9 cellular contexts compared by ENCODE assay signal in genomic region chr11:57787920-57788716, GRCh38. TPM values are rescaled to one million over a fixed set of nuclear protein-coding genes. Genes with fewer than 3 reads are reported as not detected.
A peak's percentile ranks its signal among the peaks of the same experiment; 100 is the strongest.
DNase-seq lines count a peak whose midpoint lies in the region; ATAC-seq and TF ChIP-seq lines count a peak whose summit lies in the region.
"Had no signal": no experiment of that assay in that cellular context is flagged by ENCODE, and none has a peak within 500 bp of the region (broad histone marks: within the 10 kb centered on the region; RNA-seq: fewer than 3 reads in every experiment).

No MANE protein-coding gene starts in this region.

- H3K27me3 ChIP-seq in HL-60 (ENCODE audit: insufficient read depth, poor library complexity, severe bottlenecking) (no peaks in the 10 kb centered on the region), ectodermal cell (ENCODE audit: control insufficient read depth, insufficient read depth, low read length, poor library complexity, severe bottlenecking) (no peaks in the 10 kb centered on the region), neuronal stem cell (ENCODE audit: control insufficient read depth in 3 of 3, insufficient read depth in 3 of 3, low read depth in 1 of 3, low read length in 3 of 3) (no peaks in the 10 kb centered on the region), ovary (no peaks in the 10 kb centered on the region), HAP-1 (ENCODE audit: low read depth) (no peaks in the 10 kb centered on the region)

- intact Hi-C loops in ovary (cut with DNase I), result no loop called here

- H2AK5ac ChIP-seq in neuronal stem cell (ENCODE audit: low read depth, low read length), result no peak overlapping the region

- in situ Hi-C loops in HAP-1 (cut with MboI; ENCODE audit: low sequenced_read_pairs), result no loop called here

- H3K4me2 ChIP-seq in neuronal stem cell (ENCODE audit: insufficient read depth, low read length, poor library complexity, severe bottlenecking), result peak overlapping the region; percentile 14

- H3K4me1 ChIP-seq in ectodermal cell (ENCODE audit: control insufficient read depth, insufficient read depth, low read length) (peaks cover 27% of the 10 kb centered on the region), neuronal stem cell (ENCODE audit: control insufficient read depth in 2 of 2, insufficient read depth in 1 of 2, low read depth in 1 of 2, low read length in 2 of 2) (peaks cover 5 to 10% of the 10 kb centered on the region in 2 donors), ovary (ENCODE audit: insufficient read depth) (peaks cover 7% of the 10 kb centered on the region), HAP-1 (no peaks in the 10 kb centered on the region)

- no peak overlapping the region for H2AFZ ChIP-seq in neuronal stem cell (ENCODE audit: low read length)

- H3K4ac ChIP-seq in neuronal stem cell (ENCODE audit: low read length), result no peak overlapping the region

- ATAC-seq in GM18502 (IDR thresholded peaks at IDR 0.05; ENCODE audit: poor library complexity, unreplicated experiment), result peak; percentile 48
- no peak for ATAC-seq in GM21619 (IDR thresholded peaks at IDR 0.05; ENCODE audit: unreplicated experiment)

- no peaks in the 10 kb centered on the region for H3K9me3 ChIP-seq in ectodermal cell (ENCODE audit: control insufficient read depth, low read length)
- H3K9me3 ChIP-seq in neuronal stem cell (replicated peaks in 1 of 2; ENCODE audit: control insufficient read depth in 2 of 2, insufficient read depth in 1 of 2, low read depth in 1 of 2, low read length in 2 of 2), result no peaks in the 10 kb centered on the region
- H3K9me3 ChIP-seq in ovary, result no peaks in the 10 kb centered on the region
- H3K9me3 ChIP-seq in HAP-1, result no peaks in the 10 kb centered on the region

- no peak overlapping the region for H4K91ac ChIP-seq in neuronal stem cell (ENCODE audit: low read depth, low read length, poor library complexity)

- peaks cover 4% of the 10 kb centered on the region for H3K79me1 ChIP-seq in neuronal stem cell (ENCODE audit: low read depth, low read length)

- DNase-seq in HL-60 (ENCODE audit: low read depth in 1 of 2, low spot score in 1 of 2), result peak; percentile 63 to 92
- DNase-seq in neuronal stem cell (ENCODE audit: low spot score), result no peak
- DNase-seq in NCI-H1417 treated with DMSO at 0.1 percent for 48 hours (lab: John Stamatoyannopoulos, UW), result no peak
- no peak for DNase-seq in ovary
- no peak for DNase-seq in HAP-1 (ENCODE audit: low spot score in 2 of 2)
- DNase-seq: activated CD4-positive, CD25-positive, alpha-beta regulatory T cell treated with anti-CD3 and anti-CD28 coated beads, Interleukin-2, amount 50 U/mL, for 72 hours had no signal

- H3K9ac ChIP-seq in neuronal stem cell (ENCODE audit: low read depth, low read length, poor library complexity), result no peak overlapping the region

- no peak for TF ChIP-seq POLR2A in ovary (IDR thresholded peaks at IDR 0.05)

- no peak overlapping the region for H2BK5ac ChIP-seq in neuronal stem cell (ENCODE audit: low read length)

- no peak overlapping the region for H2BK120ac ChIP-seq in neuronal stem cell (ENCODE audit: low read depth, low read length)

- H4K8ac ChIP-seq in neuronal stem cell (ENCODE audit: low read depth, low read length), result no peak overlapping the region

- TF ChIP-seq CTCF in HL-60 (IDR thresholded peaks at IDR 0.05; ENCODE audit: insufficient read depth, low read length) (no peak), ovary (IDR thresholded peaks at IDR 0.05) (no peak)

- H2BK15ac ChIP-seq in neuronal stem cell (ENCODE audit: low read length), result no peak overlapping the region

- 60 to 69% methylated on average over 6 of the region's 6 CpGs for WGBS in ectodermal cell, 2 experiments
- 100% methylated on average over 1 of the region's 6 CpGs; no CpG with 5 or more reads in 1 of the 2 donors for WGBS in neuronal stem cell (ENCODE audit: extremely low coverage in 2 of 2, insufficient read length in 2 of 2, insufficient replicate concordance in 1 of 2), 2 donors
- WGBS in ovary, 3 donors, result 73 to 81% (median 80%) methylated on average over 6 of the region's 6 CpGs

- H3K27ac ChIP-seq in HL-60 (replicated peaks) (no peak overlapping the region), ectodermal cell (ENCODE audit: insufficient read depth, low read depth, low read length, poor library complexity, severe bottlenecking) (peak overlapping the region; percentile 64), neuronal stem cell (replicated peaks; ENCODE audit: low read length) (peak overlapping the region; percentile 88), ovary (no peak overlapping the region)

- H3K4me3 ChIP-seq in HL-60 (replicated peaks; ENCODE audit: insufficient read depth, low read length) (no peak overlapping the region), ectodermal cell (ENCODE audit: insufficient read depth, low read depth, low read length) (no peak overlapping the region), neuronal stem cell (ENCODE audit: low read length in 2 of 2) (no peak overlapping the region), ovary (no peak overlapping the region), HAP-1 (no peak overlapping the region)

- H3K23ac ChIP-seq in neuronal stem cell (ENCODE audit: low read depth, low read length, poor library complexity), result no peak overlapping the region

- no peak for TF ChIP-seq EP300 in ovary (IDR thresholded peaks at IDR 0.05)

- H2BK12ac ChIP-seq in neuronal stem cell (ENCODE audit: low read length), result no peak overlapping the region

- H3K36me3 ChIP-seq in ectodermal cell (ENCODE audit: control insufficient read depth, insufficient read depth, low read length) (peaks cover 4% of the 10 kb centered on the region), neuronal stem cell (replicated peaks in 1 of 2; ENCODE audit: control insufficient read depth in 2 of 2, insufficient read depth in 2 of 2, low read length in 2 of 2) (peaks cover 6 to 63% of the 10 kb centered on the region in 2 donors), ovary (no peaks in the 10 kb centered on the region), HAP-1 (replicated peaks) (peaks cover 7% of the 10 kb centered on the region)

- H3K18ac ChIP-seq in neuronal stem cell (ENCODE audit: low read length), result no peak overlapping the region

- H3K14ac ChIP-seq in neuronal stem cell (ENCODE audit: low read length), result no peak overlapping the region

RNA-seq across cellular contexts. Expression of gene CTNND1, which starts 26.5 kb away (rescaled TPM):
- 182 TPM for polyA plus RNA-seq in ectodermal cell (2013, experiment 1 of 4)
- polyA plus RNA-seq in ectodermal cell (2013, experiment 2 of 4), result 198 TPM
- 137 TPM for polyA plus RNA-seq in ectodermal cell (2013, experiment 3 of 4)
- polyA plus RNA-seq in ectodermal cell (2013, experiment 4 of 4), result 157 TPM
- 80.5 TPM for polyA plus RNA-seq in neuronal stem cell (2013, experiment 1 of 2)
- polyA plus RNA-seq in neuronal stem cell (2013, experiment 2 of 2), result 79.9 TPM
- total RNA-seq in ovary, result 100 to 1,000 TPM in 6 of 7 donors, 10 to 100 TPM in 1; 58.4 to 134 (median 119) TPM
- 100 to 1,000 TPM in 1 of 2 donors, 10 to 100 TPM in 1; 40.3 to 153 TPM for polyA plus RNA-seq in ovary

RNA-seq across cellular contexts. Expression of gene BTBD18, which starts 36.5 kb away (rescaled TPM):
- not detected for polyA plus RNA-seq in ectodermal cell (2013, experiment 1 of 4)
- polyA plus RNA-seq in ectodermal cell (2013, experiment 2 of 4), result not detected
- not detected for polyA plus RNA-seq in ectodermal cell (2013, experiment 3 of 4)
- not detected for polyA plus RNA-seq in ectodermal cell (2013, experiment 4 of 4)
- not detected for polyA plus RNA-seq in neuronal stem cell (2013, experiment 1 of 2)
- polyA plus RNA-seq in neuronal stem cell (2013, experiment 2 of 2), result not detected
- not detected for total RNA-seq in ovary
- under 1 TPM in 1 of 2 donors, not detected in 1; 0.02 TPM for polyA plus RNA-seq in ovary

RNA-seq across cellular contexts. Expression of gene SELENOH, which starts 46.8 kb away (rescaled TPM):
- 170 TPM for polyA plus RNA-seq in ectodermal cell (2013, experiment 1 of 4)
- polyA plus RNA-seq in ectodermal cell (2013, experiment 2 of 4), result 159 TPM
- 184 TPM for polyA plus RNA-seq in ectodermal cell (2013, experiment 3 of 4)
- 183 TPM for polyA plus RNA-seq in ectodermal cell (2013, experiment 4 of 4)
- 227 TPM for polyA plus RNA-seq in neuronal stem cell (2013, experiment 1 of 2)
- 230 TPM for polyA plus RNA-seq in neuronal stem cell (2013, experiment 2 of 2)
- 100 to 1,000 TPM in 5 of 7 donors, 10 to 100 TPM in 2; 88.1 to 244 (median 107) TPM for total RNA-seq in ovary
- polyA plus RNA-seq in ovary, result 100 to 1,000 TPM in 1 of 2 donors, 10 to 100 TPM in 1; 33.9 to 142 TPM

Comparison
In these comparisons a context has a peak if more than half of its experiments do, and no peak if none do; other contexts are left out.
1. DNase-seq: peak in HL-60 (2 of 2); none in neuronal stem cell (single experiment), NCI-H1417 treated with DMSO at 0.1 percent for 48 hours (single experiment), ovary (0 of 5) and HAP-1 (0 of 2).
2. H3K27ac ChIP-seq: peak in ectodermal cell (single experiment) and neuronal stem cell (single experiment); none in HL-60 (single experiment) and ovary (0 of 2).